Comparison of ENCODE assay signal across 8 cellular contexts in the genomic region with DNA sequence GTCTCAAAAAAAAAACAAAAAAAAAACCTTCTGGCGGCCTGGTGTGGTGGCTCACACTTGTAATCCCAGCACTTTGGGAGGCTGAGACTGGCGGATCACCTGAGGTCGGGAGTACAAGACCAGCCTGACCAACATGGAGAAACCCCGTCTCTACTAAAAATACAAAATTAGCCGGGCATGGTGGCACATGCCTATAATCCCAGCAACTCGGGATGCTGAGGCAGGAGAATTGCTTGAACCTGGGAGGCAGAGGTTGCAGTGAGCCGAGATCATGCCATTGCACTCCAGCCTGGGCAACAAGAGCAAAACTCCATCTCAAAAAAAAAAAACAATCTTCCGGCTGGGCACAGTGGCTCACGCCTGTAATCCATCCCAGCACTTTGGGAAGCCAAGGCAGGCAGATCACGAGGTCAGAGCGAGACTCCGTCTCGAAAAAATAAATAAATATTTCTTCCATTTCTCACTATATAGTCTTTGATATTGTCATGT. TPM values are rescaled to one million over a fixed set of nuclear protein-coding genes. Genes with fewer than 3 reads are reported as not detected.
DNase-seq lines count a peak whose midpoint lies in the region; ATAC-seq and TF ChIP-seq lines count a peak whose summit lies in the region.
"Not testable (repeated sequence)": the region's sequence is repeated elsewhere in the genome, so short reads cannot be mapped to it uniquely, and the experiment has no call there.

No MANE protein-coding gene starts in this region.

- H3K27ac Mint-ChIP-seq in HFFc6 (peak overlapping the region; percentile 75), activated B cell treated with CpG ODN at 0.5 μM for 24 hours (peak overlapping the region; percentile 56)
- H3K27ac Mint-ChIP-seq in activated T-helper 1 cell treated with anti-CD3 and anti-CD28 coated beads, Interleukin-12 subunit alpha, Interleukin-12 subunit beta, Interleukin-2, Interleukin-4 antibody, amounts not matched to agents 30 ng/mL and 10 ng/mL and 1 ng/mL, durations not matched to agents 14 hours and 24 hours and 36 hours = peak overlapping the region; percentile 59
- peak overlapping the region; percentile 68 to 78 for H3K27ac Mint-ChIP-seq in natural killer cell treated with Interleukin-12 subunit alpha and Interleukin-12 subunit beta and Interleukin-15 and Interleukin-18, amount 100 ng/mL, for 72 hours
- peak overlapping the region; percentile 85 for H3K27ac Mint-ChIP-seq in stimulated activated naive B cell treated with anti-CD40 and anti-IgM and Interleukin-4, amounts not matched to agents 10 μg/mL and 1 μg/mL and 100 μg/mL, for 72 hours

- H3K9me3 ChIP-seq in Panc1 (ENCODE audit: control insufficient read depth, insufficient read depth, low read depth, low read length) = not testable (repeated sequence)

- peak; percentile 0; the same call in 1 of the 2 replicates for ATAC-seq in Panc1
- not testable (repeated sequence) for ATAC-seq in activated B cell treated with CpG ODN at 0.5 μM for 24 hours (ENCODE audit: low read depth); natural killer cell treated with Interleukin-12 subunit alpha and Interleukin-12 subunit beta and Interleukin-15 and Interleukin-18, amount 100 ng/mL, for 72 hours; stimulated activated naive B cell treated with anti-CD40 and anti-IgM and Interleukin-4, amounts not matched to agents 10 μg/mL and 1 μg/mL and 100 μg/mL, for 72 hours (replicated peaks)

- POLR2A ChIA-PET in Panc1 (lab: Charles Lee) = interaction anchor here (0.6 to 0.7 kb wide), 2 partner anchors 54 to 236 kb away, joined by 3 to 5 read pairs; no protein-coding TSS in a partner anchor
- POLR2A ChIA-PET in activated B cell treated with CpG ODN at 0.5 μM for 24 hours (lab: Charles Lee) = interaction anchor here (0.8 to 10.6 kb wide), 6 partner anchors 7 to 362 kb away, joined by 3 to 190 read pairs (median 10); partner anchors contain the start of gene RCC1

- H3K4me3 ChIP-seq in Panc1 (ENCODE audit: low read depth in 2 of 2, low read length in 2 of 2); choroid plexus epithelial cell (ENCODE audit: low read depth, low read length): not testable (repeated sequence)

- in situ Hi-C loops in Panc1 (cut with HindIII; ENCODE audit: low pct_unique_long_range_greater_than_20kb, low sequenced_read_pairs) = not testable (repeated sequence)

- not testable (repeated sequence) for H3K27ac ChIP-seq in Panc1 (ENCODE audit: low read length)

- H3K4me1 ChIP-seq in Panc1 (ENCODE audit: control insufficient read depth, insufficient read depth, low read length) = peaks cover 25% of the 10 kb centered on the region

- DNase-seq in DMS53 (lab: John Stamatoyannopoulos, UW) (peak; percentile 46), HFFc6 (peak; percentile 37), choroid plexus epithelial cell (ENCODE audit: low read depth) (peak; percentile 9)
- DNase-seq in Panc1 (ENCODE audit: low read depth, low spot score); activated B cell treated with CpG ODN at 0.5 μM for 24 hours; activated T-helper 1 cell treated with anti-CD3 and anti-CD28 coated beads, Interleukin-12 subunit alpha, Interleukin-12 subunit beta, Interleukin-2, Interleukin-4 antibody, amounts not matched to agents 30 ng/mL and 10 ng/mL and 1 ng/mL, durations not matched to agents 14 hours and 24 hours and 36 hours (ENCODE audit: low spot score); natural killer cell treated with Interleukin-12 subunit alpha and Interleukin-12 subunit beta and Interleukin-15 and Interleukin-18, amount 100 ng/mL, for 72 hours (ENCODE audit: low spot score); stimulated activated naive B cell treated with anti-CD40 and anti-IgM and Interleukin-4, amounts not matched to agents 10 μg/mL and 1 μg/mL and 100 μg/mL, for 72 hours: not testable (repeated sequence)

- H3K27me3 Mint-ChIP-seq in HFFc6 (ENCODE audit: insufficient read depth) = peaks cover 65% of the 10 kb centered on the region
- not testable (repeated sequence) for H3K27me3 Mint-ChIP-seq in activated B cell treated with CpG ODN at 0.5 μM for 24 hours; activated T-helper 1 cell treated with anti-CD3 and anti-CD28 coated beads, Interleukin-12 subunit alpha, Interleukin-12 subunit beta, Interleukin-2, Interleukin-4 antibody, amounts not matched to agents 30 ng/mL and 10 ng/mL and 1 ng/mL, durations not matched to agents 14 hours and 24 hours and 36 hours (ENCODE audit: insufficient read depth); natural killer cell treated with Interleukin-12 subunit alpha and Interleukin-12 subunit beta and Interleukin-15 and Interleukin-18, amount 100 ng/mL, for 72 hours; stimulated activated naive B cell treated with anti-CD40 and anti-IgM and Interleukin-4, amounts not matched to agents 10 μg/mL and 1 μg/mL and 100 μg/mL, for 72 hours

- CTCF ChIA-PET in Panc1 (lab: Charles Lee) = interaction anchor here (0.6 kb wide), 2 partner anchors 69 to 169 kb away, joined by 4 to 6 read pairs; no protein-coding TSS in a partner anchor
- CTCF ChIA-PET in activated B cell treated with CpG ODN at 0.5 μM for 24 hours (lab: Charles Lee) = not testable (repeated sequence)

- not testable (repeated sequence) for BruUV-seq in Panc1 (replicated peaks; lab: Mats Ljungman, UMichigan)

- not testable (repeated sequence) for H3K27me3 ChIP-seq in Panc1 (ENCODE audit: control insufficient read depth, insufficient read depth, low read length)

- peaks cover 19% of the 10 kb centered on the region for H3K9me3 Mint-ChIP-seq in HFFc6
- not testable (repeated sequence) for H3K9me3 Mint-ChIP-seq in activated B cell treated with CpG ODN at 0.5 μM for 24 hours; activated T-helper 1 cell treated with anti-CD3 and anti-CD28 coated beads, Interleukin-12 subunit alpha, Interleukin-12 subunit beta, Interleukin-2, Interleukin-4 antibody, amounts not matched to agents 30 ng/mL and 10 ng/mL and 1 ng/mL, durations not matched to agents 14 hours and 24 hours and 36 hours; natural killer cell treated with Interleukin-12 subunit alpha and Interleukin-12 subunit beta and Interleukin-15 and Interleukin-18, amount 100 ng/mL, for 72 hours; stimulated activated naive B cell treated with anti-CD40 and anti-IgM and Interleukin-4, amounts not matched to agents 10 μg/mL and 1 μg/mL and 100 μg/mL, for 72 hours

- intact Hi-C loops in Panc1 (cut with micrococcal nuclease; ENCODE audit: unreplicated experiment); activated B cell treated with CpG ODN at 0.5 μM for 24 hours (cut with micrococcal nuclease); activated T-helper 1 cell treated with anti-CD3 and anti-CD28 coated beads, Interleukin-12 subunit alpha, Interleukin-12 subunit beta, Interleukin-2, Interleukin-4 antibody, amounts not matched to agents 30 ng/mL and 10 ng/mL and 1 ng/mL, durations not matched to agents 14 hours and 24 hours and 36 hours (cut with micrococcal nuclease): not testable (repeated sequence)

- H3K36me3 Mint-ChIP-seq in HFFc6 (ENCODE audit: low read depth) = peaks cover 35% of the 10 kb centered on the region
- peaks cover 58% of the 10 kb centered on the region for H3K36me3 Mint-ChIP-seq in activated B cell treated with CpG ODN at 0.5 μM for 24 hours (ENCODE audit: low read depth)
- peaks cover 42% of the 10 kb centered on the region for H3K36me3 Mint-ChIP-seq in activated T-helper 1 cell treated with anti-CD3 and anti-CD28 coated beads, Interleukin-12 subunit alpha, Interleukin-12 subunit beta, Interleukin-2, Interleukin-4 antibody, amounts not matched to agents 30 ng/mL and 10 ng/mL and 1 ng/mL, durations not matched to agents 14 hours and 24 hours and 36 hours (ENCODE audit: low read depth)
- H3K36me3 Mint-ChIP-seq in natural killer cell treated with Interleukin-12 subunit alpha and Interleukin-12 subunit beta and Interleukin-15 and Interleukin-18, amount 100 ng/mL, for 72 hours = peaks cover 21% of the 10 kb centered on the region
- peaks cover 56 to 57% of the 10 kb centered on the region in 2 donors for H3K36me3 Mint-ChIP-seq in stimulated activated naive B cell treated with anti-CD40 and anti-IgM and Interleukin-4, amounts not matched to agents 10 μg/mL and 1 μg/mL and 100 μg/mL, for 72 hours

- peaks cover 11% of the 10 kb centered on the region for H3K36me3 ChIP-seq in Panc1 (ENCODE audit: control insufficient read depth, insufficient read depth, low read length)

- peaks cover 45% of the 10 kb centered on the region for H3K4me1 Mint-ChIP-seq in HFFc6 (ENCODE audit: low read depth)
- H3K4me1 Mint-ChIP-seq in activated B cell treated with CpG ODN at 0.5 μM for 24 hours = peaks cover 43% of the 10 kb centered on the region
- peaks cover 49% of the 10 kb centered on the region for H3K4me1 Mint-ChIP-seq in activated T-helper 1 cell treated with anti-CD3 and anti-CD28 coated beads, Interleukin-12 subunit alpha, Interleukin-12 subunit beta, Interleukin-2, Interleukin-4 antibody, amounts not matched to agents 30 ng/mL and 10 ng/mL and 1 ng/mL, durations not matched to agents 14 hours and 24 hours and 36 hours (ENCODE audit: low read depth)
- peaks cover 42 to 43% of the 10 kb centered on the region in 2 donors for H3K4me1 Mint-ChIP-seq in natural killer cell treated with Interleukin-12 subunit alpha and Interleukin-12 subunit beta and Interleukin-15 and Interleukin-18, amount 100 ng/mL, for 72 hours (ENCODE audit: low read depth in 2 of 2)
- H3K4me1 Mint-ChIP-seq in stimulated activated naive B cell treated with anti-CD40 and anti-IgM and Interleukin-4, amounts not matched to agents 10 μg/mL and 1 μg/mL and 100 μg/mL, for 72 hours = peaks cover 30 to 55% of the 10 kb centered on the region in 2 donors

- H3K4me3 Mint-ChIP-seq in HFFc6 = peak overlapping the region; percentile 61; the same call in 1 of the 2 replicates
- H3K4me3 Mint-ChIP-seq in activated B cell treated with CpG ODN at 0.5 μM for 24 hours; natural killer cell treated with Interleukin-12 subunit alpha and Interleukin-12 subunit beta and Interleukin-15 and Interleukin-18, amount 100 ng/mL, for 72 hours; stimulated activated naive B cell treated with anti-CD40 and anti-IgM and Interleukin-4, amounts not matched to agents 10 μg/mL and 1 μg/mL and 100 μg/mL, for 72 hours: not testable (repeated sequence)
- peak overlapping the region; percentile 59 for H3K4me3 Mint-ChIP-seq in activated T-helper 1 cell treated with anti-CD3 and anti-CD28 coated beads, Interleukin-12 subunit alpha, Interleukin-12 subunit beta, Interleukin-2, Interleukin-4 antibody, amounts not matched to agents 30 ng/mL and 10 ng/mL and 1 ng/mL, durations not matched to agents 14 hours and 24 hours and 36 hours

- TF ChIP-seq CTCF in HFFc6 (IDR thresholded peaks at IDR 0.05); Panc1 (IDR thresholded peaks at IDR 0.05); activated B cell treated with CpG ODN at 0.5 μM for 24 hours (IDR thresholded peaks at IDR 0.05); choroid plexus epithelial cell (conservative IDR thresholded peaks at IDR 0.05; ENCODE audit: low read depth, low read length): not testable (repeated sequence)

RNA-seq across cellular contexts. Expression of gene RCC1, which starts 8.6 kb away (rescaled TPM):
- 10 to 100 TPM; 30.9 to 45.4 (median 38.4) TPM for total RNA-seq in HFFc6 (2021; fragmentation: NEBNext Ultra II Directional; extraction: Animal tissue kit (Norgen Biotek cat#: 25700))
- total RNA-seq in Panc1 (2021; ENCODE audit: unreplicated experiment) (61.2 TPM), activated B cell treated with CpG ODN at 0.5 μM for 24 hours (45.2 and 47.5 TPM in 2 replicates)
- 57.8 TPM for polyA plus RNA-seq in Panc1 (2012; ENCODE audit: insufficient read length)
- total RNA-seq in activated T-helper 1 cell treated with anti-CD3 and anti-CD28 coated beads, Interleukin-12 subunit alpha, Interleukin-12 subunit beta, Interleukin-2, Interleukin-4 antibody, amounts not matched to agents 30 ng/mL and 10 ng/mL and 1 ng/mL, durations not matched to agents 14 hours and 24 hours and 36 hours = 130 and 135 TPM in 2 replicates
- total RNA-seq in natural killer cell treated with Interleukin-12 subunit alpha and Interleukin-12 subunit beta and Interleukin-15 and Interleukin-18, amount 100 ng/mL, for 72 hours = 100 to 1,000 TPM in 1 of 2 donors, 10 to 100 TPM in 1; 57.1 to 153 TPM

RNA-seq across cellular contexts. Expression of gene TRNAU1AP, which starts 38.4 kb away (rescaled TPM):
- total RNA-seq in HFFc6 (2021; fragmentation: NEBNext Ultra II Directional; extraction: Animal tissue kit (Norgen Biotek cat#: 25700)) = 10 to 100 TPM; 20.9 to 33.0 (median 28.2) TPM
- total RNA-seq in Panc1 (2021; ENCODE audit: unreplicated experiment) = 39.1 TPM
- polyA plus RNA-seq in Panc1 (2012; ENCODE audit: insufficient read length) = 21.7 TPM
- 36.9 and 42.0 TPM in 2 replicates for total RNA-seq in activated B cell treated with CpG ODN at 0.5 μM for 24 hours
- 40.2 and 41.0 TPM in 2 replicates for total RNA-seq in activated T-helper 1 cell treated with anti-CD3 and anti-CD28 coated beads, Interleukin-12 subunit alpha, Interleukin-12 subunit beta, Interleukin-2, Interleukin-4 antibody, amounts not matched to agents 30 ng/mL and 10 ng/mL and 1 ng/mL, durations not matched to agents 14 hours and 24 hours and 36 hours
- 10 to 100 TPM; 43.1 to 44.3 TPM for total RNA-seq in natural killer cell treated with Interleukin-12 subunit alpha and Interleukin-12 subunit beta and Interleukin-15 and Interleukin-18, amount 100 ng/mL, for 72 hours
